Comparison of ENCODE assay signal across 11 cellular contexts in the genomic region with DNA sequence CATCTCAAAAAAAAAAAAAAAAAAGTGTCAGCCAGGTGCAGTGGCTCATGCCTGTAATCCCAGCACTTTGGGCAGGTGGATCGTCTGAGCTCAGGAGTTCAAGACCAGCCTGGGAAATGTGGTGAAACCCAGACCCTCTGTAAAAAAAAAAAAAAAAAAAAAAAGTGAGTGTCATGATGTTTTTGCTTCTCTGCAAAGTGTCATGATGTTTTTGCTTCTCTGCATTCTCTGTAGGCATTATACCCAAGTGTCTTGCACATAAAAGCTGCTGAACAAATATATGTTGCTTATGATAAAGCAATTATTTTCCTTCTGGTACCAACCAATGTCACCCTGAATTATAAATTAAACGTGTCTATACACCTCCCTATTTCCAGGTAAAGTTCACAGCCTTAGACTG. TPM values are rescaled to one million over a fixed set of nuclear protein-coding genes. Genes with fewer than 3 reads are reported as not detected.
DNase-seq lines count a peak whose midpoint lies in the region; ATAC-seq and TF ChIP-seq lines count a peak whose summit lies in the region.
"Had no signal": no experiment of that assay in that cellular context is flagged by ENCODE, and none has a peak within 500 bp of the region (broad histone marks: within the 10 kb centered on the region; RNA-seq: fewer than 3 reads in every experiment).

No MANE protein-coding gene starts in this region.

- H3K9me3 Mint-ChIP-seq in activated naive CD4-positive, alpha-beta T cell treated with anti-CD3 and anti-CD28 coated beads for 36 hours, result no peaks in the 10 kb centered on the region
- no peaks in the 10 kb centered on the region for H3K9me3 Mint-ChIP-seq in stimulated activated effector memory CD8-positive, alpha-beta T cell treated with anti-CD3 and anti-CD28 coated beads, Interleukin-12 subunit alpha, Interleukin-12 subunit beta, amount 100 ng/mL, for 72 hours

- peaks cover 42% of the 10 kb centered on the region for H3K36me3 ChIP-seq in SK-N-MC (ENCODE audit: insufficient read depth, low read length)
- H3K36me3 ChIP-seq: colonic mucosa, pancreas had no signal

- peaks cover 23% of the 10 kb centered on the region for H3K4me1 ChIP-seq in foreskin keratinocyte

- ATAC-seq in stimulated activated effector memory CD8-positive, alpha-beta T cell treated with anti-CD3 and anti-CD28 coated beads, Interleukin-12 subunit alpha, Interleukin-12 subunit beta, amount 100 ng/mL, for 72 hours, result no peak
- ATAC-seq in foreskin keratinocyte, result no peak
- ATAC-seq: pancreas had no signal

- peak overlapping the region; percentile 29 for H3K9ac ChIP-seq in SK-N-MC (ENCODE audit: insufficient read length)

- TF ChIP-seq CTCF in foreskin keratinocyte (conservative IDR thresholded peaks at IDR 0.05), result no peak

- H3K27ac ChIP-seq in SK-N-MC (no peak overlapping the region), epithelial cell of prostate (peak overlapping the region; percentile 94), foreskin keratinocyte (no peak overlapping the region)
- H3K27ac ChIP-seq: colonic mucosa, pancreas had no signal

- CTCF ChIA-PET in activated naive CD4-positive, alpha-beta T cell treated with anti-CD3 and anti-CD28 coated beads for 36 hours (lab: Charles Lee), result interaction anchor here (0.6 to 2.2 kb wide), 5 partner anchors 8 to 381 kb away, joined by 3 to 12 read pairs (median 6); no protein-coding TSS in a partner anchor

- H3K4me3 ChIP-seq in SK-N-MC, result peak overlapping the region; percentile 91
- H3K4me3 ChIP-seq: colonic mucosa had no signal

- intact Hi-C loops in activated naive CD4-positive, alpha-beta T cell treated with anti-CD3 and anti-CD28 coated beads for 36 hours (cut with micrococcal nuclease), result loop anchor here (5.0 kb wide), 2 partner anchors 548 to 897 kb away; a partner anchor contains a TSS

- H3K4me3 Mint-ChIP-seq in activated naive CD4-positive, alpha-beta T cell treated with anti-CD3 and anti-CD28 coated beads for 36 hours, result peak overlapping the region; percentile 54
- H3K4me3 Mint-ChIP-seq in stimulated activated effector memory CD8-positive, alpha-beta T cell treated with anti-CD3 and anti-CD28 coated beads, Interleukin-12 subunit alpha, Interleukin-12 subunit beta, amount 100 ng/mL, for 72 hours, result peak overlapping the region; percentile 95

- peak overlapping the region; percentile 24 for H3K27ac Mint-ChIP-seq in activated naive CD4-positive, alpha-beta T cell treated with anti-CD3 and anti-CD28 coated beads for 36 hours
- peak overlapping the region; percentile 98 for H3K27ac Mint-ChIP-seq in stimulated activated effector memory CD8-positive, alpha-beta T cell treated with anti-CD3 and anti-CD28 coated beads, Interleukin-12 subunit alpha, Interleukin-12 subunit beta, amount 100 ng/mL, for 72 hours

- peaks cover 6% of the 10 kb centered on the region for H3K36me3 Mint-ChIP-seq in activated naive CD4-positive, alpha-beta T cell treated with anti-CD3 and anti-CD28 coated beads for 36 hours (ENCODE audit: low read depth)
- H3K36me3 Mint-ChIP-seq in stimulated activated effector memory CD8-positive, alpha-beta T cell treated with anti-CD3 and anti-CD28 coated beads, Interleukin-12 subunit alpha, Interleukin-12 subunit beta, amount 100 ng/mL, for 72 hours, result peaks cover 62% of the 10 kb centered on the region

- H3K9me3 ChIP-seq in SK-N-MC (ENCODE audit: low read depth, low read length), result no peaks in the 10 kb centered on the region
- H3K9me3 ChIP-seq: colonic mucosa, pancreas had no signal

- H3K4me1 Mint-ChIP-seq in activated naive CD4-positive, alpha-beta T cell treated with anti-CD3 and anti-CD28 coated beads for 36 hours (ENCODE audit: low read depth), result peaks cover 40% of the 10 kb centered on the region
- peaks cover 27% of the 10 kb centered on the region for H3K4me1 Mint-ChIP-seq in stimulated activated effector memory CD8-positive, alpha-beta T cell treated with anti-CD3 and anti-CD28 coated beads, Interleukin-12 subunit alpha, Interleukin-12 subunit beta, amount 100 ng/mL, for 72 hours

- DNase-seq in activated naive CD4-positive, alpha-beta T cell treated with anti-CD3 and anti-CD28 coated beads for 36 hours, result no peak
- no peak for DNase-seq in activated naive CD4-positive, alpha-beta T cell (lab: John Stamatoyannopoulos, UW)
- DNase-seq in SK-N-MC (ENCODE audit: low read depth, low spot score) (no peak), epithelial cell of prostate (ENCODE audit: low read depth, low spot score) (no peak), SKM-1 treated with dmso at 0.1 percent for 144 hours (lab: John Stamatoyannopoulos, UW; ENCODE audit: unreplicated experiment) (no peak), foreskin keratinocyte (no peak), DMS114 treated with DMSO at 0.1 percent for 48 hours (lab: John Stamatoyannopoulos, UW; ENCODE audit: unreplicated experiment) (no peak)
- no peak for DNase-seq in stimulated activated effector memory CD8-positive, alpha-beta T cell treated with anti-CD3 and anti-CD28 coated beads, Interleukin-12 subunit alpha, Interleukin-12 subunit beta, amount 100 ng/mL, for 72 hours (ENCODE audit: low spot score in 2 of 2)
- DNase-seq: colonic mucosa, NCI-H1105 treated with DMSO at 0.1 percent for 48 hours, pancreas had no signal

- H3K27me3 ChIP-seq in foreskin keratinocyte, result no peaks in the 10 kb centered on the region
- H3K27me3 ChIP-seq: colonic mucosa, pancreas had no signal

- H3K27me3 Mint-ChIP-seq in activated naive CD4-positive, alpha-beta T cell treated with anti-CD3 and anti-CD28 coated beads for 36 hours (ENCODE audit: low read depth), result no peaks in the 10 kb centered on the region

RNA-seq across cellular contexts. Expression of a gene that starts 1.7 kb away (rescaled TPM):
- total RNA-seq in activated naive CD4-positive, alpha-beta T cell treated with anti-CD3 and anti-CD28 coated beads for 36 hours, result 10 to 100 TPM; 31.1 to 32.9 TPM
- 56.9 and 60.6 TPM in 2 replicates for total RNA-seq in foreskin keratinocyte
- polyA plus RNA-seq in foreskin keratinocyte, result 43.0 and 49.2 TPM in 2 replicates

RNA-seq across cellular contexts. Expression of a gene that starts 58.1 kb away (rescaled TPM):
- not detected for total RNA-seq in activated naive CD4-positive, alpha-beta T cell treated with anti-CD3 and anti-CD28 coated beads for 36 hours
- total RNA-seq in foreskin keratinocyte, result not detected in 2 replicates
- polyA plus RNA-seq in foreskin keratinocyte, result not detected in 2 replicates
- total RNA-seq: colonic mucosa, pancreas had no signal
- polyA plus RNA-seq: pancreas had no signal
